In the genomic region with DNA sequence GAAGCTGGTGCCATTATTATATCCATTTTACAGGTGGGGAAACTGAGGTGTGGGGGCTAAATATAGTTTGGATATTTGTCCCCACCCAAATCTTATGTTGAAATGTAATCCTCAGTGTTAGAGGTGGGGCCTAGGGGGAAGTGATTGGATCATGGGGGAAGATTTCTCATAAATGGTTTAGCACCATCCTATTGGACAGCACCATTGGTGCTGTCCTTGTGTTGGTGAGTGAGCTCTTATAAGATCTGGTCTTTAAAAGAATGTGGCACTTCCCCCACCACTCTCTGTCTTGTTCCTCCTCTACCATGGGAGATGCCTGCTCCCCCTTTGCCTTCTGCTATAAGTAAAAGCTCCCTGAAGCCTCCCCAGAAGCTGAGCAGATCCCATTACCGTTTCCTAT, we compare ENCODE assay signal across 3 cellular contexts.
A peak's percentile ranks its signal among the peaks of the same experiment; 100 is the strongest.
TF ChIP-seq lines count a peak whose summit lies in the region.

No MANE protein-coding gene starts in this region.

TF ChIP-seq in SK-N-SH, 30 proteins besides CTCF, POLR2A, EP300 and RAD21 (continued from another document):
- TF ChIP-seq, protein P1, sequence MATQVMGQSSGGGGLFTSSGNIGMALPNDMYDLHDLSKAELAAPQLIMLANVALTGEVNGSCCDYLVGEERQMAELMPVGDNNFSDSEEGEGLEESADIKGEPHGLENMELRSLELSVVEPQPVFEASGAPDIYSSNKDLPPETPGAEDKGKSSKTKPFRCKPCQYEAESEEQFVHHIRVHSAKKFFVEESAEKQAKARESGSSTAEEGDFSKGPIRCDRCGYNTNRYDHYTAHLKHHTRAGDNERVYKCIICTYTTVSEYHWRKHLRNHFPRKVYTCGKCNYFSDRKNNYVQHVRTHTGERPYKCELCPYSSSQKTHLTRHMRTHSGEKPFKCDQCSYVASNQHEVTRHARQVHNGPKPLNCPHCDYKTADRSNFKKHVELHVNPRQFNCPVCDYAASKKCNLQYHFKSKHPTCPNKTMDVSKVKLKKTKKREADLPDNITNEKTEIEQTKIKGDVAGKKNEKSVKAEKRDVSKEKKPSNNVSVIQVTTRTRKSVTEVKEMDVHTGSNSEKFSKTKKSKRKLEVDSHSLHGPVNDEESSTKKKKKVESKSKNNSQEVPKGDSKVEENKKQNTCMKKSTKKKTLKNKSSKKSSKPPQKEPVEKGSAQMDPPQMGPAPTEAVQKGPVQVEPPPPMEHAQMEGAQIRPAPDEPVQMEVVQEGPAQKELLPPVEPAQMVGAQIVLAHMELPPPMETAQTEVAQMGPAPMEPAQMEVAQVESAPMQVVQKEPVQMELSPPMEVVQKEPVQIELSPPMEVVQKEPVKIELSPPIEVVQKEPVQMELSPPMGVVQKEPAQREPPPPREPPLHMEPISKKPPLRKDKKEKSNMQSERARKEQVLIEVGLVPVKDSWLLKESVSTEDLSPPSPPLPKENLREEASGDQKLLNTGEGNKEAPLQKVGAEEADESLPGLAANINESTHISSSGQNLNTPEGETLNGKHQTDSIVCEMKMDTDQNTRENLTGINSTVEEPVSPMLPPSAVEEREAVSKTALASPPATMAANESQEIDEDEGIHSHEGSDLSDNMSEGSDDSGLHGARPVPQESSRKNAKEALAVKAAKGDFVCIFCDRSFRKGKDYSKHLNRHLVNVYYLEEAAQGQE (IDR thresholded peaks at IDR 0.05; ENCODE audit: low read depth, low read length): peak; percentile 88

TF ChIP-seq in SK-N-SH treated with all-trans-retinoic acid at 6 μM for 48 hours, 23 proteins besides CTCF, POLR2A, EP300 and RAD21 (continued from another document):
- TF ChIP-seq, protein P2, sequence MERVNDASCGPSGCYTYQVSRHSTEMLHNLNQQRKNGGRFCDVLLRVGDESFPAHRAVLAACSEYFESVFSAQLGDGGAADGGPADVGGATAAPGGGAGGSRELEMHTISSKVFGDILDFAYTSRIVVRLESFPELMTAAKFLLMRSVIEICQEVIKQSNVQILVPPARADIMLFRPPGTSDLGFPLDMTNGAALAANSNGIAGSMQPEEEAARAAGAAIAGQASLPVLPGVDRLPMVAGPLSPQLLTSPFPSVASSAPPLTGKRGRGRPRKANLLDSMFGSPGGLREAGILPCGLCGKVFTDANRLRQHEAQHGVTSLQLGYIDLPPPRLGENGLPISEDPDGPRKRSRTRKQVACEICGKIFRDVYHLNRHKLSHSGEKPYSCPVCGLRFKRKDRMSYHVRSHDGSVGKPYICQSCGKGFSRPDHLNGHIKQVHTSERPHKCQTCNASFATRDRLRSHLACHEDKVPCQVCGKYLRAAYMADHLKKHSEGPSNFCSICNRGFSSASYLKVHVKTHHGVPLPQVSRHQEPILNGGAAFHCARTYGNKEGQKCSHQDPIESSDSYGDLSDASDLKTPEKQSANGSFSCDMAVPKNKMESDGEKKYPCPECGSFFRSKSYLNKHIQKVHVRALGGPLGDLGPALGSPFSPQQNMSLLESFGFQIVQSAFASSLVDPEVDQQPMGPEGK (CRISPR knock-in tag; IDR thresholded peaks at IDR 0.05; ENCODE audit: borderline replicate concordance): no peak
- TF ChIP-seq ZFP30 (CRISPR knock-in tag; IDR thresholded peaks at IDR 0.05) (no peak), GLIS3 (CRISPR knock-in tag; IDR thresholded peaks at IDR 0.05) (no peak), ZNF8 (CRISPR knock-in tag; IDR thresholded peaks at IDR 0.05) (no peak), ZNF70 (CRISPR knock-in tag; IDR thresholded peaks at IDR 0.05) (no peak), ZNF565 (CRISPR knock-in tag; conservative IDR thresholded peaks at IDR 0.05; ENCODE audit: low read depth) (no peak), ISL1 (CRISPR knock-in tag; IDR thresholded peaks at IDR 0.05) (no peak), TOX (CRISPR knock-in tag; IDR thresholded peaks at IDR 0.05; ENCODE audit: borderline replicate concordance) (no peak), SNAI2 (CRISPR knock-in tag; IDR thresholded peaks at IDR 0.05) (no peak), ESRRG (CRISPR knock-in tag; IDR thresholded peaks at IDR 0.05) (no peak), OSR1 (CRISPR knock-in tag; IDR thresholded peaks at IDR 0.05) (no peak), ARNTL (CRISPR knock-in tag; IDR thresholded peaks at IDR 0.05; ENCODE audit: borderline replicate concordance, low read depth) (no peak), RARB (CRISPR knock-in tag; IDR thresholded peaks at IDR 0.05) (no peak), PPARA (CRISPR knock-in tag; IDR thresholded peaks at IDR 0.05; ENCODE audit: borderline replicate concordance) (no peak)
- TF ChIP-seq, protein P3, sequence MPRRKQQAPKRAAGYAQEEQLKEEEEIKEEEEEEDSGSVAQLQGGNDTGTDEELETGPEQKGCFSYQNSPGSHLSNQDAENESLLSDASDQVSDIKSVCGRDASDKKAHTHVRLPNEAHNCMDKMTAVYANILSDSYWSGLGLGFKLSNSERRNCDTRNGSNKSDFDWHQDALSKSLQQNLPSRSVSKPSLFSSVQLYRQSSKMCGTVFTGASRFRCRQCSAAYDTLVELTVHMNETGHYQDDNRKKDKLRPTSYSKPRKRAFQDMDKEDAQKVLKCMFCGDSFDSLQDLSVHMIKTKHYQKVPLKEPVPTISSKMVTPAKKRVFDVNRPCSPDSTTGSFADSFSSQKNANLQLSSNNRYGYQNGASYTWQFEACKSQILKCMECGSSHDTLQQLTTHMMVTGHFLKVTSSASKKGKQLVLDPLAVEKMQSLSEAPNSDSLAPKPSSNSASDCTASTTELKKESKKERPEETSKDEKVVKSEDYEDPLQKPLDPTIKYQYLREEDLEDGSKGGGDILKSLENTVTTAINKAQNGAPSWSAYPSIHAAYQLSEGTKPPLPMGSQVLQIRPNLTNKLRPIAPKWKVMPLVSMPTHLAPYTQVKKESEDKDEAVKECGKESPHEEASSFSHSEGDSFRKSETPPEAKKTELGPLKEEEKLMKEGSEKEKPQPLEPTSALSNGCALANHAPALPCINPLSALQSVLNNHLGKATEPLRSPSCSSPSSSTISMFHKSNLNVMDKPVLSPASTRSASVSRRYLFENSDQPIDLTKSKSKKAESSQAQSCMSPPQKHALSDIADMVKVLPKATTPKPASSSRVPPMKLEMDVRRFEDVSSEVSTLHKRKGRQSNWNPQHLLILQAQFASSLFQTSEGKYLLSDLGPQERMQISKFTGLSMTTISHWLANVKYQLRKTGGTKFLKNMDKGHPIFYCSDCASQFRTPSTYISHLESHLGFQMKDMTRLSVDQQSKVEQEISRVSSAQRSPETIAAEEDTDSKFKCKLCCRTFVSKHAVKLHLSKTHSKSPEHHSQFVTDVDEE (CRISPR knock-in tag; IDR thresholded peaks at IDR 0.05): no peak
- TF ChIP-seq, protein P4, sequence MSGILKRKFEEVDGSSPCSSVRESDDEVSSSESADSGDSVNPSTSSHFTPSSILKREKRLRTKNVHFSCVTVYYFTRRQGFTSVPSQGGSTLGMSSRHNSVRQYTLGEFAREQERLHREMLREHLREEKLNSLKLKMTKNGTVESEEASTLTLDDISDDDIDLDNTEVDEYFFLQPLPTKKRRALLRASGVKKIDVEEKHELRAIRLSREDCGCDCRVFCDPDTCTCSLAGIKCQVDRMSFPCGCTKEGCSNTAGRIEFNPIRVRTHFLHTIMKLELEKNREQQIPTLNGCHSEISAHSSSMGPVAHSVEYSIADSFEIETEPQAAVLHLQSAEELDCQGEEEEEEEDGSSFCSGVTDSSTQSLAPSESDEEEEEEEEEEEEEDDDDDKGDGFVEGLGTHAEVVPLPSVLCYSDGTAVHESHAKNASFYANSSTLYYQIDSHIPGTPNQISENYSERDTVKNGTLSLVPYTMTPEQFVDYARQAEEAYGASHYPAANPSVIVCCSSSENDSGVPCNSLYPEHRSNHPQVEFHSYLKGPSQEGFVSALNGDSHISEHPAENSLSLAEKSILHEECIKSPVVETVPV (CRISPR knock-in tag; IDR thresholded peaks at IDR 0.05): no peak
- TF ChIP-seq, protein P5, sequence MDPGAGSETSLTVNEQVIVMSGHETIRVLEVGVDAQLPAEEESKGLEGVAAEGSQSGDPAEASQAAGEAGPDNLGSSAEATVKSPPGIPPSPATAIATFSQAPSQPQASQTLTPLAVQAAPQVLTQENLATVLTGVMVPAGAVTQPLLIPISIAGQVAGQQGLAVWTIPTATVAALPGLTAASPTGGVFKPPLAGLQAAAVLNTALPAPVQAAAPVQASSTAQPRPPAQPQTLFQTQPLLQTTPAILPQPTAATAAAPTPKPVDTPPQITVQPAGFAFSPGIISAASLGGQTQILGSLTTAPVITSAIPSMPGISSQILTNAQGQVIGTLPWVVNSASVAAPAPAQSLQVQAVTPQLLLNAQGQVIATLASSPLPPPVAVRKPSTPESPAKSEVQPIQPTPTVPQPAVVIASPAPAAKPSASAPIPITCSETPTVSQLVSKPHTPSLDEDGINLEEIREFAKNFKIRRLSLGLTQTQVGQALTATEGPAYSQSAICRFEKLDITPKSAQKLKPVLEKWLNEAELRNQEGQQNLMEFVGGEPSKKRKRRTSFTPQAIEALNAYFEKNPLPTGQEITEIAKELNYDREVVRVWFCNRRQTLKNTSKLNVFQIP (CRISPR knock-in tag; IDR thresholded peaks at IDR 0.05; ENCODE audit: borderline replicate concordance, low read depth): no peak

TF ChIP-seq in K562, 482 proteins besides CTCF, POLR2A, EP300 and RAD21:
- TF ChIP-seq, protein P6, sequence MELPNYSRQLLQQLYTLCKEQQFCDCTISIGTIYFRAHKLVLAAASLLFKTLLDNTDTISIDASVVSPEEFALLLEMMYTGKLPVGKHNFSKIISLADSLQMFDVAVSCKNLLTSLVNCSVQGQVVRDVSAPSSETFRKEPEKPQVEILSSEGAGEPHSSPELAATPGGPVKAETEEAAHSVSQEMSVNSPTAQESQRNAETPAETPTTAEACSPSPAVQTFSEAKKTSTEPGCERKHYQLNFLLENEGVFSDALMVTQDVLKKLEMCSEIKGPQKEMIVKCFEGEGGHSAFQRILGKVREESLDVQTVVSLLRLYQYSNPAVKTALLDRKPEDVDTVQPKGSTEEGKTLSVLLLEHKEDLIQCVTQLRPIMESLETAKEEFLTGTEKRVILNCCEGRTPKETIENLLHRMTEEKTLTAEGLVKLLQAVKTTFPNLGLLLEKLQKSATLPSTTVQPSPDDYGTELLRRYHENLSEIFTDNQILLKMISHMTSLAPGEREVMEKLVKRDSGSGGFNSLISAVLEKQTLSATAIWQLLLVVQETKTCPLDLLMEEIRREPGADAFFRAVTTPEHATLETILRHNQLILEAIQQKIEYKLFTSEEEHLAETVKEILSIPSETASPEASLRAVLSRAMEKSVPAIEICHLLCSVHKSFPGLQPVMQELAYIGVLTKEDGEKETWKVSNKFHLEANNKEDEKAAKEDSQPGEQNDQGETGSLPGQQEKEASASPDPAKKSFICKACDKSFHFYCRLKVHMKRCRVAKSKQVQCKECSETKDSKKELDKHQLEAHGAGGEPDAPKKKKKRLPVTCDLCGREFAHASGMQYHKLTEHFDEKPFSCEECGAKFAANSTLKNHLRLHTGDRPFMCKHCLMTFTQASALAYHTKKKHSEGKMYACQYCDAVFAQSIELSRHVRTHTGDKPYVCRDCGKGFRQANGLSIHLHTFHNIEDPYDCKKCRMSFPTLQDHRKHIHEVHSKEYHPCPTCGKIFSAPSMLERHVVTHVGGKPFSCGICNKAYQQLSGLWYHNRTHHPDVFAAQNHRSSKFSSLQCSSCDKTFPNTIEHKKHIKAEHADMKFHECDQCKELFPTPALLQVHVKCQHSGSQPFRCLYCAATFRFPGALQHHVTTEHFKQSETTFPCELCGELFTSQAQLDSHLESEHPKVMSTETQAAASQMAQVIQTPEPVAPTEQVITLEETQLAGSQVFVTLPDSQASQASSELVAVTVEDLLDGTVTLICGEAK (IDR thresholded peaks at IDR 0.05): no peak
- TF ChIP-seq, protein P6 (CRISPR knock-in tag; IDR thresholded peaks at IDR 0.05): no peak
- TF ChIP-seq EHMT2 (IDR thresholded peaks at IDR 0.05) (peak; percentile 75), MAZ (CRISPR knock-in tag; conservative IDR thresholded peaks at IDR 0.05 in 1 of 2, IDR thresholded peaks at IDR 0.05 in 1 of 2) (no peak), CBX8 (IDR thresholded peaks at IDR 0.05; ENCODE audit: borderline replicate concordance, extremely low read depth, low read depth, low read length, poor library complexity, severe bottlenecking) (no peak), RBM25 (IDR thresholded peaks at IDR 0.05; ENCODE audit: low read depth, low read length, severe bottlenecking) (peak; percentile 40), TCFL5 (CRISPR knock-in tag; conservative IDR thresholded peaks at IDR 0.05) (no peak), ZNF212 (CRISPR knock-in tag; IDR thresholded peaks at IDR 0.05) (no peak), CREBBP (IDR thresholded peaks at IDR 0.05; ENCODE audit: low read depth, low read length) (no peak), SPI1 (IDR thresholded peaks at IDR 0.05; ENCODE audit: borderline replicate concordance, low read depth, low read length) (no peak), SIX5 (IDR thresholded peaks at IDR 0.05; ENCODE audit: borderline replicate concordance in 1 of 2, insufficient read depth in 1 of 2, low read depth in 1 of 2, low read length in 2 of 2) (no peak), HIVEP1 (CRISPR knock-in tag; IDR thresholded peaks at IDR 0.05) (no peak)
- TF ChIP-seq, protein P7, sequence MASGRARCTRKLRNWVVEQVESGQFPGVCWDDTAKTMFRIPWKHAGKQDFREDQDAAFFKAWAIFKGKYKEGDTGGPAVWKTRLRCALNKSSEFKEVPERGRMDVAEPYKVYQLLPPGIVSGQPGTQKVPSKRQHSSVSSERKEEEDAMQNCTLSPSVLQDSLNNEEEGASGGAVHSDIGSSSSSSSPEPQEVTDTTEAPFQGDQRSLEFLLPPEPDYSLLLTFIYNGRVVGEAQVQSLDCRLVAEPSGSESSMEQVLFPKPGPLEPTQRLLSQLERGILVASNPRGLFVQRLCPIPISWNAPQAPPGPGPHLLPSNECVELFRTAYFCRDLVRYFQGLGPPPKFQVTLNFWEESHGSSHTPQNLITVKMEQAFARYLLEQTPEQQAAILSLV (tag; IDR thresholded peaks at IDR 0.05): no peak
